ENCODE assay signal across 15 cellular contexts in genomic region chr2:25481381-25482310, GRCh38.
DNase-seq lines count a peak whose midpoint lies in the region; ATAC-seq and TF ChIP-seq lines count a peak whose summit lies in the region.
"Had no signal": no experiment of that assay in that cellular context is flagged by ENCODE, and none has a peak within 500 bp of the region (broad histone marks: within the 10 kb centered on the region; RNA-seq: fewer than 3 reads in every experiment).

No MANE protein-coding gene starts in this region.

- H3K27ac ChIP-seq in foreskin keratinocyte (peak overlapping the region; percentile 30), thyroid gland (peak overlapping the region; percentile 33 to 69 (median 39)), dorsolateral prefrontal cortex (no peak overlapping the region)
- H3K27ac ChIP-seq: neural progenitor cell had no signal

- no peak overlapping the region for H3K4me3 Mint-ChIP-seq in HFFc6
- H3K4me3 Mint-ChIP-seq: activated CD4-positive, alpha-beta memory T cell treated with anti-CD3 and anti-CD28 coated beads, Interleukin-2, amount 10 ng/mL, durations not matched to agents 7 days and 5 days; neural progenitor cell had no signal

- H3K4me1 ChIP-seq in foreskin keratinocyte: peaks cover 15% of the 10 kb centered on the region
- peaks cover 12 to 15% of the 10 kb centered on the region in 2 donors for H3K4me1 ChIP-seq in thyroid gland
- H3K4me1 ChIP-seq: neural progenitor cell had no signal

- peaks cover 12% of the 10 kb centered on the region for H3K4me1 Mint-ChIP-seq in HFFc6 (ENCODE audit: low read depth)
- H3K4me1 Mint-ChIP-seq: neural progenitor cell had no signal

- no peak overlapping the region for H3K27ac Mint-ChIP-seq in HFFc6
- H3K27ac Mint-ChIP-seq: activated CD4-positive, alpha-beta memory T cell treated with anti-CD3 and anti-CD28 coated beads, Interleukin-2, amount 10 ng/mL, durations not matched to agents 7 days and 5 days; neural progenitor cell had no signal

- intact Hi-C loops in thyroid gland (cut with DNase I): no loop called here
- intact Hi-C loops in dorsolateral prefrontal cortex (cut with DNase I): no loop called here

- H3K27me3 ChIP-seq in foreskin keratinocyte (no peaks in the 10 kb centered on the region), thyroid gland (no peaks in the 10 kb centered on the region), dorsolateral prefrontal cortex (no peaks in the 10 kb centered on the region)
- H3K27me3 ChIP-seq: neural progenitor cell had no signal

- no peaks in the 10 kb centered on the region for H3K9me3 Mint-ChIP-seq in HFFc6
- H3K9me3 Mint-ChIP-seq: activated CD4-positive, alpha-beta memory T cell treated with anti-CD3 and anti-CD28 coated beads, Interleukin-2, amount 10 ng/mL, durations not matched to agents 7 days and 5 days; neural progenitor cell had no signal

- no peak for TF ChIP-seq POLR2A in thyroid gland (IDR thresholded peaks at IDR 0.05)

- peak; percentile 12 for DNase-seq in HFFc6
- DNase-seq in foreskin keratinocyte: peak; percentile 17 to 70
- DNase-seq in thyroid gland: peak; percentile 66 to 73
- no peak for DNase-seq in stimulated activated CD4-positive, alpha-beta T cell treated with anti-CD3 and anti-CD28 coated beads, Interleukin-2, amount 100 ng/mL, for 24 hours
- no peak for DNase-seq in dorsolateral prefrontal cortex
- no peak for DNase-seq in effector CD8-positive, alpha-beta T cell (lab: John Stamatoyannopoulos, UW)
- DNase-seq: activated CD4-positive, alpha-beta memory T cell treated with anti-CD3 and anti-CD28 coated beads, Interleukin-2, amount 10 ng/mL, durations not matched to agents 7 days and 5 days; caudate nucleus; erythroblast; NCI-H1092 treated with DMSO at 0.1 percent for 48 hours; NCI-H446; T-helper 9 cell had no signal

- no peaks in the 10 kb centered on the region for H3K36me3 ChIP-seq in thyroid gland

- H3K4me3 ChIP-seq in thyroid gland (replicated peaks in 1 of 3): no peak overlapping the region
- H3K4me3 ChIP-seq in dorsolateral prefrontal cortex: no peak overlapping the region
- H3K4me3 ChIP-seq: neural progenitor cell had no signal

- no peaks in the 10 kb centered on the region; the same call in 1 of the 2 replicates for H3K27me3 Mint-ChIP-seq in HFFc6 (ENCODE audit: insufficient read depth)
- H3K27me3 Mint-ChIP-seq: activated CD4-positive, alpha-beta memory T cell treated with anti-CD3 and anti-CD28 coated beads, Interleukin-2, amount 10 ng/mL, durations not matched to agents 7 days and 5 days had no signal

- no peaks in the 10 kb centered on the region for H3K36me3 Mint-ChIP-seq in HFFc6 (ENCODE audit: low read depth)

- ATAC-seq in SK-N-SH treated with all-trans-retinoic acid at 6 μM for 48 hours (peak; percentile 53; the same call in 2 of the 3 replicates), foreskin keratinocyte (peak; percentile 46)
- ATAC-seq: Panc1 had no signal

- TF ChIP-seq CTCF in HFFc6 (IDR thresholded peaks at IDR 0.05): no peak
- TF ChIP-seq CTCF in foreskin keratinocyte (conservative IDR thresholded peaks at IDR 0.05): no peak
- TF ChIP-seq CTCF in thyroid gland (IDR thresholded peaks at IDR 0.05): no peak
- TF ChIP-seq CTCF in dorsolateral prefrontal cortex (IDR thresholded peaks at IDR 0.05 in 54 of 56, conservative IDR thresholded peaks at IDR 0.05 in 2 of 56; ENCODE audit: low read depth in 1 of 56, partially characterized antibody in 56 of 56): no peak

- no peaks in the 10 kb centered on the region for H3K9me3 ChIP-seq in thyroid gland

- 69 to 73% methylated on average over 4 of the region's 4 CpGs for WGBS in thyroid gland, 2 donors

TF ChIP-seq in SK-N-SH treated with all-trans-retinoic acid at 6 μM for 48 hours, 23 proteins besides CTCF, POLR2A, EP300 and RAD21 (continues in another document):
- TF ChIP-seq ZNF70 (CRISPR knock-in tag; IDR thresholded peaks at IDR 0.05): no peak
- no peak for TF ChIP-seq ZFP3 (CRISPR knock-in tag; IDR thresholded peaks at IDR 0.05)
- no peak for TF ChIP-seq GLIS3 (CRISPR knock-in tag; IDR thresholded peaks at IDR 0.05)
- no peak for TF ChIP-seq CREB5 (CRISPR knock-in tag; IDR thresholded peaks at IDR 0.05; ENCODE audit: low read depth)
- no peak for TF ChIP-seq TCF4 (CRISPR knock-in tag; IDR thresholded peaks at IDR 0.05; ENCODE audit: borderline replicate concordance)
- no peak for TF ChIP-seq ZFP30 (CRISPR knock-in tag; IDR thresholded peaks at IDR 0.05)
- TF ChIP-seq SNAI2 (CRISPR knock-in tag; IDR thresholded peaks at IDR 0.05): no peak
- TF ChIP-seq, protein P1, sequence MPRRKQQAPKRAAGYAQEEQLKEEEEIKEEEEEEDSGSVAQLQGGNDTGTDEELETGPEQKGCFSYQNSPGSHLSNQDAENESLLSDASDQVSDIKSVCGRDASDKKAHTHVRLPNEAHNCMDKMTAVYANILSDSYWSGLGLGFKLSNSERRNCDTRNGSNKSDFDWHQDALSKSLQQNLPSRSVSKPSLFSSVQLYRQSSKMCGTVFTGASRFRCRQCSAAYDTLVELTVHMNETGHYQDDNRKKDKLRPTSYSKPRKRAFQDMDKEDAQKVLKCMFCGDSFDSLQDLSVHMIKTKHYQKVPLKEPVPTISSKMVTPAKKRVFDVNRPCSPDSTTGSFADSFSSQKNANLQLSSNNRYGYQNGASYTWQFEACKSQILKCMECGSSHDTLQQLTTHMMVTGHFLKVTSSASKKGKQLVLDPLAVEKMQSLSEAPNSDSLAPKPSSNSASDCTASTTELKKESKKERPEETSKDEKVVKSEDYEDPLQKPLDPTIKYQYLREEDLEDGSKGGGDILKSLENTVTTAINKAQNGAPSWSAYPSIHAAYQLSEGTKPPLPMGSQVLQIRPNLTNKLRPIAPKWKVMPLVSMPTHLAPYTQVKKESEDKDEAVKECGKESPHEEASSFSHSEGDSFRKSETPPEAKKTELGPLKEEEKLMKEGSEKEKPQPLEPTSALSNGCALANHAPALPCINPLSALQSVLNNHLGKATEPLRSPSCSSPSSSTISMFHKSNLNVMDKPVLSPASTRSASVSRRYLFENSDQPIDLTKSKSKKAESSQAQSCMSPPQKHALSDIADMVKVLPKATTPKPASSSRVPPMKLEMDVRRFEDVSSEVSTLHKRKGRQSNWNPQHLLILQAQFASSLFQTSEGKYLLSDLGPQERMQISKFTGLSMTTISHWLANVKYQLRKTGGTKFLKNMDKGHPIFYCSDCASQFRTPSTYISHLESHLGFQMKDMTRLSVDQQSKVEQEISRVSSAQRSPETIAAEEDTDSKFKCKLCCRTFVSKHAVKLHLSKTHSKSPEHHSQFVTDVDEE (CRISPR knock-in tag; IDR thresholded peaks at IDR 0.05): no peak
- TF ChIP-seq, protein P2, sequence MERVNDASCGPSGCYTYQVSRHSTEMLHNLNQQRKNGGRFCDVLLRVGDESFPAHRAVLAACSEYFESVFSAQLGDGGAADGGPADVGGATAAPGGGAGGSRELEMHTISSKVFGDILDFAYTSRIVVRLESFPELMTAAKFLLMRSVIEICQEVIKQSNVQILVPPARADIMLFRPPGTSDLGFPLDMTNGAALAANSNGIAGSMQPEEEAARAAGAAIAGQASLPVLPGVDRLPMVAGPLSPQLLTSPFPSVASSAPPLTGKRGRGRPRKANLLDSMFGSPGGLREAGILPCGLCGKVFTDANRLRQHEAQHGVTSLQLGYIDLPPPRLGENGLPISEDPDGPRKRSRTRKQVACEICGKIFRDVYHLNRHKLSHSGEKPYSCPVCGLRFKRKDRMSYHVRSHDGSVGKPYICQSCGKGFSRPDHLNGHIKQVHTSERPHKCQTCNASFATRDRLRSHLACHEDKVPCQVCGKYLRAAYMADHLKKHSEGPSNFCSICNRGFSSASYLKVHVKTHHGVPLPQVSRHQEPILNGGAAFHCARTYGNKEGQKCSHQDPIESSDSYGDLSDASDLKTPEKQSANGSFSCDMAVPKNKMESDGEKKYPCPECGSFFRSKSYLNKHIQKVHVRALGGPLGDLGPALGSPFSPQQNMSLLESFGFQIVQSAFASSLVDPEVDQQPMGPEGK (CRISPR knock-in tag; IDR thresholded peaks at IDR 0.05; ENCODE audit: borderline replicate concordance): no peak
- no peak for TF ChIP-seq BACH2 (CRISPR knock-in tag; IDR thresholded peaks at IDR 0.05; ENCODE audit: borderline replicate concordance)
- TF ChIP-seq OSR1 (CRISPR knock-in tag; IDR thresholded peaks at IDR 0.05): no peak
- TF ChIP-seq PPARA (CRISPR knock-in tag; IDR thresholded peaks at IDR 0.05; ENCODE audit: borderline replicate concordance): no peak
- TF ChIP-seq ZC3H10 (CRISPR knock-in tag; IDR thresholded peaks at IDR 0.05): no peak
- TF ChIP-seq, protein P3, sequence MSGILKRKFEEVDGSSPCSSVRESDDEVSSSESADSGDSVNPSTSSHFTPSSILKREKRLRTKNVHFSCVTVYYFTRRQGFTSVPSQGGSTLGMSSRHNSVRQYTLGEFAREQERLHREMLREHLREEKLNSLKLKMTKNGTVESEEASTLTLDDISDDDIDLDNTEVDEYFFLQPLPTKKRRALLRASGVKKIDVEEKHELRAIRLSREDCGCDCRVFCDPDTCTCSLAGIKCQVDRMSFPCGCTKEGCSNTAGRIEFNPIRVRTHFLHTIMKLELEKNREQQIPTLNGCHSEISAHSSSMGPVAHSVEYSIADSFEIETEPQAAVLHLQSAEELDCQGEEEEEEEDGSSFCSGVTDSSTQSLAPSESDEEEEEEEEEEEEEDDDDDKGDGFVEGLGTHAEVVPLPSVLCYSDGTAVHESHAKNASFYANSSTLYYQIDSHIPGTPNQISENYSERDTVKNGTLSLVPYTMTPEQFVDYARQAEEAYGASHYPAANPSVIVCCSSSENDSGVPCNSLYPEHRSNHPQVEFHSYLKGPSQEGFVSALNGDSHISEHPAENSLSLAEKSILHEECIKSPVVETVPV (CRISPR knock-in tag; IDR thresholded peaks at IDR 0.05): no peak
- TF ChIP-seq ARNTL (CRISPR knock-in tag; IDR thresholded peaks at IDR 0.05; ENCODE audit: borderline replicate concordance, low read depth): no peak
- TF ChIP-seq ESRRG (CRISPR knock-in tag; IDR thresholded peaks at IDR 0.05): no peak
- no peak for TF ChIP-seq ZNF565 (CRISPR knock-in tag; conservative IDR thresholded peaks at IDR 0.05; ENCODE audit: low read depth)

Comparison
In these comparisons a context has a peak if more than half of its experiments do, and no peak if none do; other contexts are left out.
1. DNase-seq: peak in HFFc6 (single experiment), foreskin keratinocyte (2 of 2) and thyroid gland (2 of 2); none in stimulated activated CD4-positive, alpha-beta T cell treated with anti-CD3 and anti-CD28 coated beads, Interleukin-2, amount 100 ng/mL, for 24 hours (0 of 2), dorsolateral prefrontal cortex (0 of 10) and effector CD8-positive, alpha-beta T cell (single experiment).
2. H3K27ac ChIP-seq: peak in foreskin keratinocyte (single experiment) and thyroid gland (3 of 3); none in dorsolateral prefrontal cortex (0 of 59).